ENCODE assay signal across 8 cellular contexts in genomic region chr3:66220066-66220465, GRCh38. TPM values are rescaled to one million over a fixed set of nuclear protein-coding genes. Genes with fewer than 3 reads are reported as not detected.
DNase-seq lines count a peak whose midpoint lies in the region; ATAC-seq, FAIRE-seq and TF ChIP-seq lines count a peak whose summit lies in the region.

No MANE protein-coding gene starts in this region.

- no peak for TF ChIP-seq POLR2A in GM12892 (IDR thresholded peaks at IDR 0.05; ENCODE audit: low read depth, low read length)

- no peak overlapping the region for H3K27ac Mint-ChIP-seq in IgD-negative memory B cell
- peak overlapping the region in 8 of 9 donors; percentile 40 to 96 (median 84) for H3K27ac Mint-ChIP-seq in naive thymus-derived CD4-positive, alpha-beta T cell

- peaks cover 7% of the 10 kb centered on the region in 2 donors for H3K4me1 ChIP-seq in naive thymus-derived CD4-positive, alpha-beta T cell (ENCODE audit: control insufficient read depth in 2 of 2, insufficient read depth in 2 of 2, low read length in 2 of 2)

- POLR2A ChIA-PET in naive thymus-derived CD4-positive, alpha-beta T cell (lab: Charles Lee): interaction anchor here (0.6 to 0.9 kb wide), 3 partner anchors 78 to 778 kb away, joined by 3 read pairs; partner anchors contain the start of gene KBTBD8

- H3K36me3 Mint-ChIP-seq in IgD-negative memory B cell: peaks cover 7% of the 10 kb centered on the region
- H3K36me3 Mint-ChIP-seq in naive thymus-derived CD4-positive, alpha-beta T cell: peaks cover 7 to 23% (median 16%) of the 10 kb centered on the region in 5 donors

- H3K4me1 Mint-ChIP-seq in IgD-negative memory B cell: peaks cover 20 to 28% (median 20%) of the 10 kb centered on the region in 3 donors
- H3K4me1 Mint-ChIP-seq in naive thymus-derived CD4-positive, alpha-beta T cell: peaks cover 15 to 50% (median 40%) of the 10 kb centered on the region in 7 donors

- no peak for ATAC-seq in naive thymus-derived CD4-positive, alpha-beta T cell

- H3K27me3 Mint-ChIP-seq in IgD-negative memory B cell: no peaks in the 10 kb centered on the region
- peaks cover 0 to 2% (median 0%) of the 10 kb centered on the region in 5 donors for H3K27me3 Mint-ChIP-seq in naive thymus-derived CD4-positive, alpha-beta T cell

- H3K27me3 ChIP-seq in naive thymus-derived CD4-positive, alpha-beta T cell (ENCODE audit: control insufficient read depth in 2 of 2, insufficient read depth in 2 of 2, low read length in 2 of 2): no peaks in the 10 kb centered on the region

- CTCF ChIA-PET in naive thymus-derived CD4-positive, alpha-beta T cell (lab: Charles Lee): no interaction called here

- no peaks in the 10 kb centered on the region for H3K9me3 ChIP-seq in naive thymus-derived CD4-positive, alpha-beta T cell (ENCODE audit: control insufficient read depth in 2 of 3, low read length in 3 of 3)

- H3K4me3 Mint-ChIP-seq in IgD-negative memory B cell: peak overlapping the region; percentile 36 to 99 (median 81)
- H3K4me3 Mint-ChIP-seq in naive thymus-derived CD4-positive, alpha-beta T cell: peak overlapping the region; percentile 35 to 99 (median 95)

- H3K36me3 ChIP-seq in naive thymus-derived CD4-positive, alpha-beta T cell (ENCODE audit: control insufficient read depth in 2 of 3, insufficient read depth in 3 of 3, low read length in 3 of 3): peaks cover 0 to 10% (median 0%) of the 10 kb centered on the region in 3 experiments

- peak overlapping the region; percentile 90 for H3K27ac ChIP-seq in naive thymus-derived CD4-positive, alpha-beta T cell (ENCODE audit: low read depth, low read length)

- no peak for DNase-seq in AG09309 (ENCODE audit: low read depth)
- no peak for DNase-seq in cardiac fibroblast (ENCODE audit: low read depth in 2 of 2)
- peak in 1 of 9 donors; percentile 19 for DNase-seq in naive thymus-derived CD4-positive, alpha-beta T cell
- DNase-seq in NCI-H69 (lab: John Stamatoyannopoulos, UW): no peak
- no peak for DNase-seq in NCI-H1417 treated with DMSO at 0.1 percent for 48 hours (lab: John Stamatoyannopoulos, UW)
- no peak for DNase-seq in T1000 (lab: John Stamatoyannopoulos, UW)
- no peak for DNase-seq in GM12892 (ENCODE audit: insufficient read length)

- TF ChIP-seq CTCF in AG09309 (IDR thresholded peaks at IDR 0.05; ENCODE audit: control insufficient read depth, insufficient read depth, low read depth, low read length, missing control alignments) (no peak), cardiac fibroblast (IDR thresholded peaks at IDR 0.05; ENCODE audit: low read depth, low read length) (no peak)

- H3K4me3 ChIP-seq in AG09309 (ENCODE audit: control insufficient read depth, low read depth, low read length) (peak overlapping the region; percentile 85; the same call in 1 of the 2 replicates), cardiac fibroblast (replicated peaks in 1 of 2; ENCODE audit: low read depth in 2 of 2, low read length in 2 of 2) (peak overlapping the region; percentile 80 to 86)
- H3K4me3 ChIP-seq in naive thymus-derived CD4-positive, alpha-beta T cell (ENCODE audit: low read length): peak overlapping the region; percentile 33

- intact Hi-C loops in naive thymus-derived CD4-positive, alpha-beta T cell (cut with micrococcal nuclease): loop anchor here (1.0 to 5.0 kb wide), 6 partner anchors 173 to 1435 kb away; partner anchors contain the start of genes KBTBD8 (in 2 of the 2) and LRIG1 (in 1 of the 2)

- no peaks in the 10 kb centered on the region for H3K9me3 Mint-ChIP-seq in IgD-negative memory B cell
- H3K9me3 Mint-ChIP-seq in naive thymus-derived CD4-positive, alpha-beta T cell: no peaks in the 10 kb centered on the region

- FAIRE-seq in GM12892 (lab: Jason Lieb, UNC): no peak

RNA-seq across cellular contexts. Expression of gene SLC25A26, which starts 0.7 kb away (rescaled TPM):
- polyA plus RNA-seq in IgD-negative memory B cell: 42.7 TPM
- 10 to 100 TPM; 14.1 to 25.5 (median 17.9) TPM for total RNA-seq in naive thymus-derived CD4-positive, alpha-beta T cell
- 10 to 100 TPM; 44.8 to 51.3 TPM for polyA plus RNA-seq in naive thymus-derived CD4-positive, alpha-beta T cell
- 20.2 TPM for polyA plus RNA-seq in GM12892 (2012; ENCODE audit: missing spikeins)

Comparison
In these comparisons a context has a peak if more than half of its experiments do, and no peak if none do; other contexts are left out.
1. H3K4me3 ChIP-seq: peak in every context shown above with its lines; median percentile 85 in AG09309; 83 in cardiac fibroblast; 33 in naive thymus-derived CD4-positive, alpha-beta T cell.
2. H3K27ac Mint-ChIP-seq: peak in naive thymus-derived CD4-positive, alpha-beta T cell (8 of 9); none in IgD-negative memory B cell (0 of 3).